Comparison of ENCODE assay signal across 27 cellular contexts in the genomic region with DNA sequence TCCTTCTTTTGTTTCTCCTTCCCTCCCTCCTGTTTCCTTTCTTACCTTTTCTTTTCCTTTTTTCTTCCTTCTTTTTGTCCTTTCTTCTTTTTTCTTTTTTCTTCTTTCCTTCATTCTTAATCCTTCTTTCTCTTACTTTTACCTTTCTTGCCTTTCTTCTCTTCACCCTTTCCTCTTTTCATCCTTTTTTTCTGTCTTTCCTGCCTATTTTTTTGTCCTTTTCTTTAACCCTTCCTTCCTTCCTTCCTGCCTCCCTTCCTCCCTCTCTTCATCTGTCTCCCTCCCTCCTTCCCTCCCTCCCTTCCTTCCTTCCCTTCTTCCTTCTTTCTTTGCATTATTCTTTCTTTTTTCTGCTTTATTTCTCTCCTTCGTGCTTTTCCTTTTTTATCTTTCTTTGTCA.
"Had no signal": no experiment of that assay in that cellular context is flagged by ENCODE, and none has a peak within 500 bp of the region (broad histone marks: within the 10 kb centered on the region; RNA-seq: fewer than 3 reads in every experiment).

No MANE protein-coding gene starts in this region.

- H3K4me1 ChIP-seq: left ventricle myocardium inferior, pancreas, right atrium auricular region, testis, thyroid gland, transverse colon, vagina had no signal

- H3K27ac Mint-ChIP-seq: immature natural killer cell; natural killer cell treated with Interleukin-12 subunit alpha and Interleukin-12 subunit beta and Interleukin-15 and Interleukin-18, amount 100 ng/mL, for 72 hours; stimulated activated naive B cell treated with anti-CD40 and anti-IgM and Interleukin-4, amounts not matched to agents 10 μg/mL and 1 μg/mL and 100 μg/mL, for 72 hours had no signal

- H3K27ac ChIP-seq: left ventricle myocardium inferior, pancreas, right atrium auricular region, skin epidermis, stomach, testis, thyroid gland, transverse colon, upper lobe of left lung, vagina had no signal

- H3K9me3 Mint-ChIP-seq: immature natural killer cell; naive thymus-derived CD4-positive, alpha-beta T cell; natural killer cell treated with Interleukin-12 subunit alpha and Interleukin-12 subunit beta and Interleukin-15 and Interleukin-18, amount 100 ng/mL, for 72 hours had no signal

- ATAC-seq: mucosa of descending colon; naive thymus-derived CD4-positive, alpha-beta T cell; natural killer cell treated with Interleukin-12 subunit alpha and Interleukin-12 subunit beta and Interleukin-15 and Interleukin-18, amount 100 ng/mL, for 72 hours; pancreas; sciatic nerve; stimulated activated naive B cell treated with anti-CD40 and anti-IgM and Interleukin-4, amounts not matched to agents 10 μg/mL and 1 μg/mL and 100 μg/mL, for 72 hours; stimulated activated naive CD8-positive, alpha-beta T cell treated with anti-CD3 and anti-CD28 coated beads, Interleukin-15, Interleukin-2, amounts not matched to agents 100 U/mL and 50 U/mL, for 24 hours had no signal

- H3K4me3 Mint-ChIP-seq: immature natural killer cell; naive thymus-derived CD4-positive, alpha-beta T cell; natural killer cell treated with Interleukin-12 subunit alpha and Interleukin-12 subunit beta and Interleukin-15 and Interleukin-18, amount 100 ng/mL, for 72 hours; stimulated activated naive B cell treated with anti-CD40 and anti-IgM and Interleukin-4, amounts not matched to agents 10 μg/mL and 1 μg/mL and 100 μg/mL, for 72 hours had no signal

- H3K4me1 Mint-ChIP-seq: immature natural killer cell; stimulated activated naive B cell treated with anti-CD40 and anti-IgM and Interleukin-4, amounts not matched to agents 10 μg/mL and 1 μg/mL and 100 μg/mL, for 72 hours had no signal

- H3K27me3 ChIP-seq: pancreas, right atrium auricular region, testis, thyroid gland, transverse colon, upper lobe of left lung, vagina had no signal

- DNase-seq: hypothalamus; immature natural killer cell; kidney; left ventricle myocardium inferior; mesendoderm; midbrain; mucosa of descending colon; naive thymus-derived CD4-positive, alpha-beta T cell; nucleus accumbens; pancreas; stimulated activated CD4-positive, alpha-beta T cell treated with anti-CD3 and anti-CD28 coated beads, Interleukin-12 subunit alpha, Interleukin-12 subunit beta, amount 100 ng/mL, for 4 hours; stimulated activated CD4-positive, alpha-beta T cell treated with anti-CD3 and anti-CD28 coated beads, Interleukin-15, amount 100 ng/mL, for 24 hours; stimulated activated CD4-positive, alpha-beta T cell treated with anti-CD3 and anti-CD28 coated beads, Interleukin-2, amount 100 ng/mL, for 24 hours; stimulated activated CD4-positive, alpha-beta T cell treated with anti-CD3 and anti-CD28 coated beads, Interleukin-4, amount 100 ng/mL, for 1 hour; stimulated activated naive B cell treated with anti-CD40 and anti-IgM and Interleukin-4, amounts not matched to agents 10 μg/mL and 1 μg/mL and 100 μg/mL, for 72 hours; stimulated activated naive CD8-positive, alpha-beta T cell treated with anti-CD3 and anti-CD28 coated beads, Interleukin-15, Interleukin-2, amounts not matched to agents 100 U/mL and 50 U/mL, for 24 hours; stomach; testis; thyroid gland; transverse colon; upper lobe of left lung had no signal

- H3K9me3 ChIP-seq: mucosa of descending colon, pancreas, right atrium auricular region, stomach, testis, thyroid gland, transverse colon, upper lobe of left lung, vagina had no signal

- H3K36me3 Mint-ChIP-seq: immature natural killer cell; naive thymus-derived CD4-positive, alpha-beta T cell; natural killer cell treated with Interleukin-12 subunit alpha and Interleukin-12 subunit beta and Interleukin-15 and Interleukin-18, amount 100 ng/mL, for 72 hours; stimulated activated naive B cell treated with anti-CD40 and anti-IgM and Interleukin-4, amounts not matched to agents 10 μg/mL and 1 μg/mL and 100 μg/mL, for 72 hours had no signal

- H3K4me3 ChIP-seq: left ventricle myocardium inferior, lung, mucosa of descending colon, pancreas, right atrium auricular region, skin epidermis, stomach, testis, thyroid gland, transverse colon, upper lobe of left lung, vagina had no signal

- H3K36me3 ChIP-seq: left ventricle myocardium inferior, pancreas, right atrium auricular region, stomach, thyroid gland, transverse colon, upper lobe of left lung, vagina had no signal
